Comparison of ENCODE assay signal across 18 cellular contexts in genomic region chr3:64560802-64561502, GRCh38.
DNase-seq lines count a peak whose midpoint lies in the region; ATAC-seq and TF ChIP-seq lines count a peak whose summit lies in the region.
"Had no signal": no experiment of that assay in that cellular context is flagged by ENCODE, and none has a peak within 500 bp of the region (broad histone marks: within the 10 kb centered on the region; RNA-seq: fewer than 3 reads in every experiment).

No MANE protein-coding gene starts in this region.

- DNase-seq in epithelial cell of proximal tubule (ENCODE audit: low read depth) (no peak), left ventricle myocardium inferior (no peak), psoas muscle (no peak), transverse colon (no peak), NCI-H82 (lab: John Stamatoyannopoulos, UW) (no peak), amygdala (lab: John Stamatoyannopoulos, UW) (no peak)
- DNase-seq: activated CD4-positive, alpha-beta T cell treated with anti-CD3 and anti-CD28 coated beads, Interleukin-2, amount 10 ng/mL, durations not matched to agents 24 days and 14 days; activated CD8-positive, alpha-beta memory T cell treated with anti-CD3 and anti-CD28 coated beads, Interleukin-2, amount 10 ng/mL, durations not matched to agents 7 days and 5 days; cerebellar nuclear complex; glutamatergic neuron; H7; left colon; NCI-H1436; NCI-H510A; NK-92 treated with Interleukin-12 subunit alpha and Interleukin-12 subunit beta, amount 100 ng/mL, for 24 hours; Peyer's patch had no signal

- H3K4me3 ChIP-seq in epithelial cell of proximal tubule (ENCODE audit: low read depth, low read length) (peak overlapping the region; percentile 54), left ventricle myocardium inferior (peak overlapping the region; percentile 29), psoas muscle (peak overlapping the region; percentile 41), transverse colon (peak overlapping the region in 1 of 4 donors; percentile 6)
- H3K4me3 ChIP-seq: Peyer's patch had no signal

- TF ChIP-seq POLR2A in transverse colon (IDR thresholded peaks at IDR 0.05) = no peak

- TF ChIP-seq EP300 in transverse colon (IDR thresholded peaks at IDR 0.05; ENCODE audit: low read depth) = no peak

- H3K36me3 ChIP-seq in left ventricle myocardium inferior = peaks cover 47% of the 10 kb centered on the region
- H3K36me3 ChIP-seq in psoas muscle (ENCODE audit: insufficient read depth in 1 of 2, low read depth in 1 of 2) = peaks cover 29 to 56% of the 10 kb centered on the region in 2 donors
- no peaks in the 10 kb centered on the region for H3K36me3 ChIP-seq in transverse colon
- H3K36me3 ChIP-seq: Peyer's patch had no signal

- intact Hi-C loops in left ventricle myocardium inferior (cut with micrococcal nuclease) (no loop called here), psoas muscle (cut with DNase I) (no loop called here), transverse colon (cut with DNase I; ENCODE audit: low total_unique reads) (no loop called here)

- WGBS in psoas muscle, 3 donors = 72 to 75% (median 74%) methylated on average over 12 of the region's 12 CpGs
- WGBS in transverse colon (ENCODE audit: low coverage in 1 of 2), 2 donors = 86 to 88% methylated on average over 11 to 12 of the region's 12 CpGs

- H3K27me3 ChIP-seq in left ventricle myocardium inferior (ENCODE audit: low read depth) (no peaks in the 10 kb centered on the region), psoas muscle (ENCODE audit: insufficient read depth in 3 of 3, low read length in 2 of 3) (no peaks in the 10 kb centered on the region), transverse colon (no peaks in the 10 kb centered on the region)
- H3K27me3 ChIP-seq: Peyer's patch had no signal

- ATAC-seq in psoas muscle (no peak), GM21528 (IDR thresholded peaks at IDR 0.05; ENCODE audit: low FRiP score, unreplicated experiment) (no peak), HG03439 (IDR thresholded peaks at IDR 0.05; ENCODE audit: unreplicated experiment) (no peak)
- ATAC-seq: activated CD8-positive, alpha-beta memory T cell treated with anti-CD3 and anti-CD28 coated beads, Interleukin-2, amount 10 ng/mL, durations not matched to agents 7 days and 5 days; left colon had no signal

- H3K9me3 ChIP-seq in left ventricle myocardium inferior (replicated peaks) (no peaks in the 10 kb centered on the region), psoas muscle (no peaks in the 10 kb centered on the region), transverse colon (no peaks in the 10 kb centered on the region)
- H3K9me3 ChIP-seq: Peyer's patch had no signal

- in situ Hi-C loops in transverse colon (cut with MboI; ENCODE audit: low pct_ligation_motif_present in 1 of 4, low pct_unique_long_range_greater_than_20kb in 1 of 4, low sequenced_read_pairs in 3 of 4) = no loop called here

- TF ChIP-seq CTCF in epithelial cell of proximal tubule (conservative IDR thresholded peaks at IDR 0.05; ENCODE audit: low read depth, low read length) (no peak), left ventricle myocardium inferior (IDR thresholded peaks at IDR 0.05; ENCODE audit: borderline replicate concordance) (no peak), psoas muscle (IDR thresholded peaks at IDR 0.05) (no peak), transverse colon (IDR thresholded peaks at IDR 0.05) (no peak)

- H3K27ac ChIP-seq in left ventricle myocardium inferior (replicated peaks) (no peak overlapping the region), psoas muscle (no peak overlapping the region), transverse colon (peak overlapping the region; percentile 1 to 66 (median 42))
- H3K27ac ChIP-seq: Peyer's patch had no signal

- peaks cover 4% of the 10 kb centered on the region for H3K4me1 ChIP-seq in left ventricle myocardium inferior
- no peaks in the 10 kb centered on the region for H3K4me1 ChIP-seq in psoas muscle
- H3K4me1 ChIP-seq in transverse colon = no peaks in the 10 kb centered on the region
- H3K4me1 ChIP-seq: Peyer's patch had no signal

Comparison
In these comparisons a context has a peak if more than half of its experiments do, and no peak if none do; other contexts are left out.
1. H3K27ac ChIP-seq: peak in transverse colon (4 of 4); none in left ventricle myocardium inferior (single experiment) and psoas muscle (single experiment).